ENCODE assay signal across 20 cellular contexts in genomic region chr5:148454576-148454975, GRCh38.
DNase-seq lines count a peak whose midpoint lies in the region; ATAC-seq and TF ChIP-seq lines count a peak whose summit lies in the region.
"Had no signal": no experiment of that assay in that cellular context is flagged by ENCODE, and none has a peak within 500 bp of the region (broad histone marks: within the 10 kb centered on the region; RNA-seq: fewer than 3 reads in every experiment).

No MANE protein-coding gene starts in this region.

- H3K9me3 ChIP-seq in heart left ventricle (no peaks in the 10 kb centered on the region), right cardiac atrium (ENCODE audit: control insufficient read depth, low read length) (no peaks in the 10 kb centered on the region), stomach (no peaks in the 10 kb centered on the region)

- H3K27ac ChIP-seq in heart left ventricle (peak overlapping the region in 11 of 12 donors; percentile 10 to 81 (median 72)), right cardiac atrium (ENCODE audit: low read length) (peak overlapping the region; percentile 78), stomach (no peak overlapping the region)
- H3K27ac ChIP-seq: KMS-11 had no signal

- TF ChIP-seq EP300 in stomach (IDR thresholded peaks at IDR 0.05): no peak

- ATAC-seq in Right ventricle myocardium inferior (peak; percentile 56), heart left ventricle (peak in 3 of 4 donors; percentile 48 to 76 (median 55)), right cardiac atrium (peak; percentile 68 to 76), omental fat pad (ENCODE audit: low FRiP score) (no peak)

- H3K36me3 Mint-ChIP-seq in activated CD4-positive, alpha-beta memory T cell treated with anti-CD3 and anti-CD28 coated beads for 36 hours: no peaks in the 10 kb centered on the region

- H3K27ac Mint-ChIP-seq in activated CD4-positive, alpha-beta memory T cell treated with anti-CD3 and anti-CD28 coated beads for 36 hours: no peak overlapping the region

- no peaks in the 10 kb centered on the region for H3K27me3 ChIP-seq in heart left ventricle
- H3K27me3 ChIP-seq in right cardiac atrium (ENCODE audit: control insufficient read depth, insufficient read depth): no peaks in the 10 kb centered on the region
- no peaks in the 10 kb centered on the region for H3K27me3 ChIP-seq in stomach

- no peaks in the 10 kb centered on the region for H3K4me1 Mint-ChIP-seq in activated CD4-positive, alpha-beta memory T cell treated with anti-CD3 and anti-CD28 coated beads for 36 hours (ENCODE audit: low read depth)

- CTCF ChIA-PET in activated CD4-positive, alpha-beta memory T cell treated with anti-CD3 and anti-CD28 coated beads for 36 hours (lab: Charles Lee): interaction anchor here (0.8 to 2.7 kb wide), 4 partner anchors 28 to 581 kb away, joined by 3 to 17 read pairs (median 3); no protein-coding TSS in a partner anchor

- WGBS in heart left ventricle, 4 donors: 48 to 57% (median 51%) methylated on average over 5 of the region's 5 CpGs
- 54% methylated on average over 5 of the region's 5 CpGs for WGBS in right cardiac atrium
- WGBS in stomach, 5 donors: 41 to 62% (median 50%) methylated on average over 5 of the region's 5 CpGs

- H3K4me3 ChIP-seq in heart left ventricle (no peak overlapping the region), right cardiac atrium (ENCODE audit: low read length) (no peak overlapping the region), stomach (no peak overlapping the region)

- H3K4me1 ChIP-seq in heart left ventricle: peaks cover 0 to 34% (median 14%) of the 10 kb centered on the region in 12 donors
- H3K4me1 ChIP-seq in right cardiac atrium (ENCODE audit: control insufficient read depth, insufficient read depth, low read length): no peaks in the 10 kb centered on the region
- peaks cover 0 to 5% (median 0%) of the 10 kb centered on the region in 4 donors for H3K4me1 ChIP-seq in stomach

- no peaks in the 10 kb centered on the region for H3K9me3 Mint-ChIP-seq in activated CD4-positive, alpha-beta memory T cell treated with anti-CD3 and anti-CD28 coated beads for 36 hours

- DNase-seq in Right ventricle myocardium inferior (ENCODE audit: missing footprints): peak; percentile 63
- no peak for DNase-seq in cardiac septum (ENCODE audit: low spot score)
- peak in 1 of 5 donors; percentile 41 for DNase-seq in heart left ventricle
- DNase-seq in right cardiac atrium: peak; percentile 38 to 75 (median 57)
- DNase-seq in omental fat pad (ENCODE audit: low spot score): no peak
- DNase-seq in stomach: no peak
- no peak for DNase-seq in activated CD4-positive, alpha-beta memory T cell treated with anti-CD3 and anti-CD28 coated beads for 36 hours
- DNase-seq in HT-29 (ENCODE audit: low spot score): no peak
- DNase-seq: DMS153; DND-41; IMR-90; MM.1S; NCI-H1417 treated with DMSO at 0.1 percent for 48 hours; NCI-H1930; NCI-H2107; NCI-H748 treated with DMSO at 0.1 percent for 48 hours; NK-92 treated with Interleukin-12 subunit alpha and Interleukin-12 subunit beta, amount 100 ng/mL, for 24 hours; RPMI8226; SHP77 treated with DMSO at 0.1 percent for 48 hours had no signal

- intact Hi-C loops in Right ventricle myocardium inferior (cut with DNase I) (loop anchor here (5.0 to 10.0 kb wide), 2 partner anchors 88 to 120 kb away; no protein-coding TSS in a partner anchor), cardiac septum (cut with DNase I) (loop anchor here (5.0 kb wide), 1 partner anchor 72 kb away; the partner anchor contains the start of gene FBXO38), heart left ventricle (cut with DNase I) (loop anchor here in 1 of 10 donors (10.0 kb wide), 1 partner anchor 270 kb away; no protein-coding TSS in a partner anchor), right cardiac atrium (cut with DNase I) (loop anchor here in 1 of 4 donors (5.0 kb wide), 1 partner anchor 198 kb away; the partner anchor contains the start of gene HTR4), stomach (cut with DNase I; ENCODE audit: low total_unique reads) (no loop called here)
- intact Hi-C loops in activated CD4-positive, alpha-beta memory T cell treated with anti-CD3 and anti-CD28 coated beads for 36 hours (cut with micrococcal nuclease): no loop called here

- no peak overlapping the region for H3K4me3 Mint-ChIP-seq in activated CD4-positive, alpha-beta memory T cell treated with anti-CD3 and anti-CD28 coated beads for 36 hours

- no peak for TF ChIP-seq POLR2A in heart left ventricle (IDR thresholded peaks at IDR 0.05)
- no peak for TF ChIP-seq POLR2A in stomach (IDR thresholded peaks at IDR 0.05)

- H3K27me3 Mint-ChIP-seq in activated CD4-positive, alpha-beta memory T cell treated with anti-CD3 and anti-CD28 coated beads for 36 hours: peaks cover 20% of the 10 kb centered on the region

- no peaks in the 10 kb centered on the region for H3K36me3 ChIP-seq in heart left ventricle
- H3K36me3 ChIP-seq in stomach: no peaks in the 10 kb centered on the region

- POLR2A ChIA-PET in activated CD4-positive, alpha-beta memory T cell treated with anti-CD3 and anti-CD28 coated beads for 36 hours (lab: Charles Lee): no interaction called here

- TF ChIP-seq CTCF in heart left ventricle (IDR thresholded peaks at IDR 0.05): no peak
- no peak for TF ChIP-seq CTCF in omental fat pad (IDR thresholded peaks at IDR 0.05)
- TF ChIP-seq CTCF in stomach (IDR thresholded peaks at IDR 0.05): no peak

Comparison
In these comparisons a context has a peak if more than half of its experiments do, and no peak if none do; other contexts are left out.
1. DNase-seq: peak in Right ventricle myocardium inferior (single experiment) and right cardiac atrium (3 of 3); none in cardiac septum (single experiment), omental fat pad (single experiment), stomach (single experiment), activated CD4-positive, alpha-beta memory T cell treated with anti-CD3 and anti-CD28 coated beads for 36 hours (single experiment) and HT-29 (single experiment).
2. H3K27ac ChIP-seq: peak in heart left ventricle (11 of 12) and right cardiac atrium (single experiment); none in stomach (0 of 5).
3. intact Hi-C loops: an anchor here in Right ventricle myocardium inferior (5.0 to 10.0 kb wide) and cardiac septum (5.0 kb wide); none called in stomach and activated CD4-positive, alpha-beta memory T cell treated with anti-CD3 and anti-CD28 coated beads for 36 hours.